29 cellular contexts compared by ENCODE assay signal in the genomic region with DNA sequence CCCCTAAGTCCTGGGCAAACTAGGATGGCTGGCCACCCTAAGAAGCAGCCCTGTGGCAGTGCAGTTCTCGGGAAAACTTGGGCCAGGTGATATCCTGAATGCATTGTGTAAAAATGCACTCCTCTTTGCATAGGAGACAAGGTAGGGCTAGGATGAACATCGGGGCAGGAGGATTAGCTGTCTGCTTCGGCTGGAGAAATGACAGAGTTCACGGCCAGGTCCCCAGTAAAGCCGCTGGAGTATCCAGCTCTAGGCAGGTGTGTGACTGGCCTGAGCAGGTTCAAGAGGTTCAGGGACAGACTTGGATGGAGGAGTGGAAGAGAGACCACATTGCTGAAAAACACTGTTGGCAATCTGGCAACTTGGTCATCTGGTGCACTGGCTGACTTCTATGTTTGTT.
"Had no signal": no experiment of that assay in that cellular context is flagged by ENCODE, and none has a peak within 500 bp of the region (broad histone marks: within the 10 kb centered on the region; RNA-seq: fewer than 3 reads in every experiment).

No MANE protein-coding gene starts in this region.

- DNase-seq: activated CD4-positive, alpha-beta T cell treated with anti-CD3 and anti-CD28 coated beads, Interleukin-2, amount 10 ng/mL, durations not matched to agents 24 days and 14 days; activated gamma-delta T cell; activated T-cell treated with anti-CD3 and anti-CD28 coated beads for 4 hours; aorta; body of pancreas; gastrocnemius medialis; kidney; left colon; naive B cell; nephron progenitor cell; ovary; SK-N-SH; stimulated activated CD4-positive, alpha-beta T cell treated with anti-CD3 and anti-CD28 coated beads, Interleukin-12 subunit alpha, Interleukin-12 subunit beta, amount 100 ng/mL, for 4 hours; stimulated activated CD4-positive, alpha-beta T cell treated with anti-CD3 and anti-CD28 coated beads, Interleukin-4, amount 100 ng/mL, for 24 hours; stimulated activated CD8-positive, alpha-beta memory T cell treated with anti-CD3 and anti-CD28 coated beads, Interleukin-4, amount 100 ng/mL, for 48 hours; stimulated activated naive B cell treated with anti-CD40 and anti-IgM and Interleukin-4, amounts not matched to agents 10 μg/mL and 1 μg/mL and 100 μg/mL, for 72 hours; SW 1271; T-helper 9 cell had no signal

- H3K27me3 Mint-ChIP-seq: activated CD4-positive, alpha-beta T cell treated with anti-CD3 and anti-CD28 coated beads, Interleukin-2, amount 10 ng/mL, durations not matched to agents 24 days and 14 days; activated naive CD4-positive, alpha-beta T cell treated with anti-CD3 and anti-CD28 coated beads, Interleukin-2, amount 50 U/mL, for 24 hours; naive B cell; progenitor cell of endocrine pancreas; stimulated activated naive B cell treated with anti-CD40 and anti-IgM and Interleukin-4, amounts not matched to agents 10 μg/mL and 1 μg/mL and 100 μg/mL, for 72 hours had no signal

- H3K36me3 ChIP-seq: cardiac muscle cell, gastrocnemius medialis, ovary had no signal

- H3K4me3 Mint-ChIP-seq: activated CD4-positive, alpha-beta T cell treated with anti-CD3 and anti-CD28 coated beads, Interleukin-2, amount 10 ng/mL, durations not matched to agents 24 days and 14 days; activated naive CD4-positive, alpha-beta T cell treated with anti-CD3 and anti-CD28 coated beads, Interleukin-2, amount 50 U/mL, for 24 hours; activated T-helper 1 cell treated with anti-CD3 and anti-CD28 coated beads, Interleukin-12 subunit alpha, Interleukin-12 subunit beta, Interleukin-2, Interleukin-4 antibody, amounts not matched to agents 30 ng/mL and 10 ng/mL and 1 ng/mL, durations not matched to agents 14 hours and 24 hours and 36 hours; mesothelial cell of epicardium; nephron progenitor cell; stimulated activated naive B cell treated with anti-CD40 and anti-IgM and Interleukin-4, amounts not matched to agents 10 μg/mL and 1 μg/mL and 100 μg/mL, for 72 hours; T-helper 1 cell treated with Interleukin-12 subunit alpha and Interleukin-12 subunit beta and Interleukin-4 antibody, amounts not matched to agents 30 μg/mL and 1 μg/mL, for 36 hours had no signal

- H3K4me3 ChIP-seq: body of pancreas, cardiac muscle cell, gastrocnemius medialis, hepatocyte, ovary, skin epidermis, tibial nerve had no signal

- H3K27ac ChIP-seq: body of pancreas, cardiac muscle cell, gastrocnemius medialis, hepatocyte, ovary, tibial nerve, VCaP had no signal

- H3K27me3 ChIP-seq: body of pancreas, cardiac muscle cell, gastrocnemius medialis, hepatocyte, ovary, tibial nerve had no signal

- H3K4me1 ChIP-seq: body of pancreas, gastrocnemius medialis had no signal

- H3K9me3 Mint-ChIP-seq: activated CD4-positive, alpha-beta T cell treated with anti-CD3 and anti-CD28 coated beads, Interleukin-2, amount 10 ng/mL, durations not matched to agents 24 days and 14 days; activated naive CD4-positive, alpha-beta T cell treated with anti-CD3 and anti-CD28 coated beads, Interleukin-2, amount 50 U/mL, for 24 hours; activated T-helper 1 cell treated with anti-CD3 and anti-CD28 coated beads, Interleukin-12 subunit alpha, Interleukin-12 subunit beta, Interleukin-2, Interleukin-4 antibody, amounts not matched to agents 30 ng/mL and 10 ng/mL and 1 ng/mL, durations not matched to agents 14 hours and 24 hours and 36 hours; naive B cell; T-helper 1 cell treated with Interleukin-12 subunit alpha and Interleukin-12 subunit beta and Interleukin-4 antibody, amounts not matched to agents 30 μg/mL and 1 μg/mL, for 36 hours had no signal

- H3K4me1 Mint-ChIP-seq: mesothelial cell of epicardium, nephron progenitor cell had no signal

- H3K27ac Mint-ChIP-seq: activated CD4-positive, alpha-beta T cell treated with anti-CD3 and anti-CD28 coated beads, Interleukin-2, amount 10 ng/mL, durations not matched to agents 24 days and 14 days; activated naive CD4-positive, alpha-beta T cell treated with anti-CD3 and anti-CD28 coated beads, Interleukin-2, amount 50 U/mL, for 24 hours; mesothelial cell of epicardium; nephron progenitor cell; progenitor cell of endocrine pancreas; stimulated activated naive B cell treated with anti-CD40 and anti-IgM and Interleukin-4, amounts not matched to agents 10 μg/mL and 1 μg/mL and 100 μg/mL, for 72 hours; T-helper 1 cell treated with Interleukin-12 subunit alpha and Interleukin-12 subunit beta and Interleukin-4 antibody, amounts not matched to agents 30 μg/mL and 1 μg/mL, for 36 hours had no signal

- H3K9me3 ChIP-seq: body of pancreas, gastrocnemius medialis, ovary, tibial nerve had no signal

- ATAC-seq: body of pancreas; gastrocnemius medialis; left colon; sciatic nerve; stimulated activated naive B cell treated with anti-CD40 and anti-IgM and Interleukin-4, amounts not matched to agents 10 μg/mL and 1 μg/mL and 100 μg/mL, for 72 hours had no signal
